ENCODE assay signal across 8 cellular contexts in genomic region chr2:227406177-227407031, GRCh38. TPM values are rescaled to one million over a fixed set of nuclear protein-coding genes. Genes with fewer than 3 reads are reported as not detected.
A peak's percentile ranks its signal among the peaks of the same experiment; 100 is the strongest.
DNase-seq lines count a peak whose midpoint lies in the region; ATAC-seq and TF ChIP-seq lines count a peak whose summit lies in the region.

No MANE protein-coding gene starts in this region.

- H3K4me3 ChIP-seq in astrocyte of the cerebellum (ENCODE audit: low read depth, low read length), result no peak overlapping the region

- H3K27me3 Mint-ChIP-seq in activated CD8-positive, alpha-beta T cell treated with anti-CD3 and anti-CD28 coated beads for 36 hours, result no peaks in the 10 kb centered on the region
- H3K27me3 Mint-ChIP-seq in activated CD8-positive, alpha-beta T cell treated with anti-CD3 and anti-CD28 coated beads, Interleukin-2, amount 10 ng/mL, durations not matched to agents 7 days and 5 days (ENCODE audit: low read depth), result no peaks in the 10 kb centered on the region

- H3K36me3 Mint-ChIP-seq in activated CD8-positive, alpha-beta T cell treated with anti-CD3 and anti-CD28 coated beads for 36 hours (ENCODE audit: low read depth), result no peaks in the 10 kb centered on the region
- H3K36me3 Mint-ChIP-seq in activated CD8-positive, alpha-beta T cell treated with anti-CD3 and anti-CD28 coated beads, Interleukin-2, amount 10 ng/mL, durations not matched to agents 7 days and 5 days (ENCODE audit: low read depth), result no peaks in the 10 kb centered on the region

- H3K4me3 Mint-ChIP-seq in activated CD8-positive, alpha-beta T cell treated with anti-CD3 and anti-CD28 coated beads for 36 hours, result no peak overlapping the region
- H3K4me3 Mint-ChIP-seq in activated CD8-positive, alpha-beta T cell treated with anti-CD3 and anti-CD28 coated beads, Interleukin-2, amount 10 ng/mL, durations not matched to agents 7 days and 5 days, result no peak overlapping the region

- DNase-seq in activated CD8-positive, alpha-beta T cell treated with anti-CD3 and anti-CD28 coated beads for 36 hours, result peak; percentile 37
- DNase-seq in activated CD8-positive, alpha-beta T cell treated with anti-CD3 and anti-CD28 coated beads, Interleukin-2, amount 10 ng/mL, durations not matched to agents 7 days and 5 days, result no peak
- DNase-seq in NCI-H460 (ENCODE audit: extremely low read depth, low read depth) (peak; percentile 98), astrocyte of the cerebellum (ENCODE audit: low read depth) (peak; percentile 99), hepatic stellate cell (ENCODE audit: low spot score) (peak; percentile 85), renal cortical epithelial cell (ENCODE audit: low read depth) (peak; percentile 99), GM19240 (ENCODE audit: insufficient read length, low spot score) (no peak)

- in situ Hi-C loops in astrocyte of the cerebellum (cut with HindIII; ENCODE audit: low sequenced_read_pairs), result no loop called here

- ATAC-seq in activated CD8-positive, alpha-beta T cell treated with anti-CD3 and anti-CD28 coated beads for 36 hours, result no peak
- no peak for ATAC-seq in activated CD8-positive, alpha-beta T cell treated with anti-CD3 and anti-CD28 coated beads, Interleukin-2, amount 10 ng/mL, durations not matched to agents 7 days and 5 days
- peak; percentile 66 for ATAC-seq in HG03066 (IDR thresholded peaks at IDR 0.05; ENCODE audit: low read depth, unreplicated experiment)

- intact Hi-C loops in activated CD8-positive, alpha-beta T cell treated with anti-CD3 and anti-CD28 coated beads for 36 hours (cut with micrococcal nuclease), result loop anchor here (10.0 kb wide), 3 partner anchors 168 to 358 kb away; no protein-coding TSS in a partner anchor

- peaks cover 50% of the 10 kb centered on the region for H3K4me1 Mint-ChIP-seq in activated CD8-positive, alpha-beta T cell treated with anti-CD3 and anti-CD28 coated beads for 36 hours (ENCODE audit: low read depth)
- H3K4me1 Mint-ChIP-seq in activated CD8-positive, alpha-beta T cell treated with anti-CD3 and anti-CD28 coated beads, Interleukin-2, amount 10 ng/mL, durations not matched to agents 7 days and 5 days (ENCODE audit: low read depth), result peaks cover 20% of the 10 kb centered on the region

- CTCF ChIA-PET in activated CD8-positive, alpha-beta T cell treated with anti-CD3 and anti-CD28 coated beads for 36 hours (lab: Charles Lee), result interaction anchor here (0.6 to 4.1 kb wide), 24 partner anchors 9 to 359 kb away, joined by 3 to 28 read pairs (median 4); no protein-coding TSS in a partner anchor
- CTCF ChIA-PET in activated CD8-positive, alpha-beta T cell treated with anti-CD3 and anti-CD28 coated beads, Interleukin-2, amount 10 ng/mL, durations not matched to agents 7 days and 5 days (lab: Charles Lee), result interaction anchor here (0.7 to 3.6 kb wide), 13 partner anchors 9 to 360 kb away, joined by 3 to 20 read pairs (median 3); no protein-coding TSS in a partner anchor

- H3K27ac Mint-ChIP-seq in activated CD8-positive, alpha-beta T cell treated with anti-CD3 and anti-CD28 coated beads for 36 hours, result no peak overlapping the region
- no peak overlapping the region for H3K27ac Mint-ChIP-seq in activated CD8-positive, alpha-beta T cell treated with anti-CD3 and anti-CD28 coated beads, Interleukin-2, amount 10 ng/mL, durations not matched to agents 7 days and 5 days

- peaks cover 1% of the 10 kb centered on the region for H3K9me3 Mint-ChIP-seq in activated CD8-positive, alpha-beta T cell treated with anti-CD3 and anti-CD28 coated beads for 36 hours
- H3K9me3 Mint-ChIP-seq in activated CD8-positive, alpha-beta T cell treated with anti-CD3 and anti-CD28 coated beads, Interleukin-2, amount 10 ng/mL, durations not matched to agents 7 days and 5 days (ENCODE audit: insufficient read depth), result no peaks in the 10 kb centered on the region

- TF ChIP-seq CTCF in activated CD8-positive, alpha-beta T cell treated with anti-CD3 and anti-CD28 coated beads for 36 hours (IDR thresholded peaks at IDR 0.05), result peak; percentile 70
- TF ChIP-seq CTCF in astrocyte of the cerebellum (IDR thresholded peaks at IDR 0.05; ENCODE audit: low read depth, low read length, missing control alignments), result peak; percentile 79

- POLR2A ChIA-PET in activated CD8-positive, alpha-beta T cell treated with anti-CD3 and anti-CD28 coated beads for 36 hours (lab: Charles Lee), result interaction anchor here (0.7 to 0.9 kb wide), 2 partner anchors 60 to 377 kb away, joined by 3 to 4 read pairs; no protein-coding TSS in a partner anchor
- POLR2A ChIA-PET in activated CD8-positive, alpha-beta T cell treated with anti-CD3 and anti-CD28 coated beads, Interleukin-2, amount 10 ng/mL, durations not matched to agents 7 days and 5 days (lab: Charles Lee), result no interaction called here

RNA-seq across cellular contexts. Expression of gene SCYGR1, which starts 18.7 kb away (rescaled TPM):
- total RNA-seq in activated CD8-positive, alpha-beta T cell treated with anti-CD3 and anti-CD28 coated beads for 36 hours, result not detected
- not detected for total RNA-seq in activated CD8-positive, alpha-beta T cell treated with anti-CD3 and anti-CD28 coated beads, Interleukin-2, amount 10 ng/mL, durations not matched to agents 7 days and 5 days
- total RNA-seq in NCI-H460 (2014; rRNA removed; shearing (Covaris generic)), result not detected in 2 replicates
- not detected in 2 replicates for polyA plus RNA-seq in NCI-H460 (2014; cell fraction: nucleus; rRNA removed)
- total RNA-seq in renal cortical epithelial cell, result not detected in 2 replicates

RNA-seq across cellular contexts. Expression of gene TM4SF20, which starts 27.3 kb away (rescaled TPM):
- not detected for total RNA-seq in activated CD8-positive, alpha-beta T cell treated with anti-CD3 and anti-CD28 coated beads for 36 hours
- total RNA-seq in activated CD8-positive, alpha-beta T cell treated with anti-CD3 and anti-CD28 coated beads, Interleukin-2, amount 10 ng/mL, durations not matched to agents 7 days and 5 days, result not detected
- total RNA-seq in NCI-H460 (2014; rRNA removed; shearing (Covaris generic)), result 0.72 and 0.99 TPM in 2 replicates
- polyA plus RNA-seq in NCI-H460 (2014; cell fraction: nucleus; rRNA removed), result 8.6 and 12.1 TPM in 2 replicates
- total RNA-seq in renal cortical epithelial cell, result not detected in 2 replicates

Comparison
In these comparisons a context has a peak if more than half of its experiments do, and no peak if none do; other contexts are left out.
1. DNase-seq: peak in activated CD8-positive, alpha-beta T cell treated with anti-CD3 and anti-CD28 coated beads for 36 hours (single experiment), NCI-H460 (single experiment), astrocyte of the cerebellum (single experiment), hepatic stellate cell (single experiment) and renal cortical epithelial cell (single experiment); none in activated CD8-positive, alpha-beta T cell treated with anti-CD3 and anti-CD28 coated beads, Interleukin-2, amount 10 ng/mL, durations not matched to agents 7 days and 5 days (single experiment) and GM19240 (single experiment).